7 cellular contexts compared by ENCODE assay signal in the genomic region with DNA sequence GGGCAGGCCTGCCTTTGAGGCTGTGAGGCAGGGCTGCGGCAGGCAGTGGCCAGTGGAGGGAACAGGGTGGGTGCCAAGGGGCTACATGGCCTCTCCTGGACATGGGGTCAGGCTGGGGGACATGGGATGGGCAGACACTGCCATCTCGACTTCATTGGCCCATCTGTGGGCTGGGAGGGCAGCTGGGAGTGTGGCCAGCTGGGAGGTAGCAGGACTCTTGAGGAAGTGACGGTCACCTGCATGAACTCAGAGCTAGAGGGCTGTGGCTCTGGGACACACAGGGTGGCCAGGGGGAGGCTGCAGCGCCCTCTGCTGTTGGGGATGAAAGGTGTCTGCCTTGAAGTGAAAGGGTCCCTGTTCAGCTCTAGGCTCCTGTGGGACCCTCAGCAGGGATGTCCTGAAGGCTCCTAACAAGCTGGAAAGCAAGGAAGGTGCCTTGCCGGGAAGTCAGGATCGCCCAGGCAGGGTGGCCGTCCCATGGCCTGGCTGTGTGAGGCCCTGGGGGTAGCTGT.
DNase-seq lines count a peak whose midpoint lies in the region; TF ChIP-seq lines count a peak whose summit lies in the region.
"Not testable (repeated sequence)": the region's sequence is repeated elsewhere in the genome, so short reads cannot be mapped to it uniquely, and the experiment has no call there.

No MANE protein-coding gene starts in this region.

- H3K4me2 ChIP-seq in OCI-LY1 (ENCODE audit: low read length); SK-N-SH: not testable (repeated sequence)

- not testable (repeated sequence) for H3K9me3 ChIP-seq in OCI-LY1 (ENCODE audit: low read length); SK-N-SH; right atrium auricular region; transverse colon

- not testable (repeated sequence) for H3K4me1 Mint-ChIP-seq in HFFc6 (ENCODE audit: low read depth); activated CD4-positive, alpha-beta memory T cell treated with anti-CD3 and anti-CD28 coated beads for 36 hours (ENCODE audit: low read depth)

- not testable (repeated sequence) for H3K27ac Mint-ChIP-seq in HFFc6; activated CD4-positive, alpha-beta memory T cell treated with anti-CD3 and anti-CD28 coated beads for 36 hours

- not testable (repeated sequence) for H3K4me1 ChIP-seq in OCI-LY1 (ENCODE audit: insufficient read depth, low read length, severe bottlenecking); SK-N-SH (ENCODE audit: control insufficient read depth in 1 of 2, insufficient read depth in 2 of 2, low read depth in 1 of 2, low read length in 1 of 2); right atrium auricular region; transverse colon

- H3K9me2 ChIP-seq in OCI-LY1 (ENCODE audit: low read depth, low read length); SK-N-SH: not testable (repeated sequence)

- H3K36me3 Mint-ChIP-seq in HFFc6 (ENCODE audit: low read depth); activated CD4-positive, alpha-beta memory T cell treated with anti-CD3 and anti-CD28 coated beads for 36 hours: not testable (repeated sequence)

- not testable (repeated sequence) for H3K27me3 Mint-ChIP-seq in HFFc6 (ENCODE audit: insufficient read depth); activated CD4-positive, alpha-beta memory T cell treated with anti-CD3 and anti-CD28 coated beads for 36 hours

- H3F3A ChIP-seq in OCI-LY1 (ENCODE audit: insufficient read depth, low read length); SK-N-SH (replicated peaks; ENCODE audit: insufficient read depth): not testable (repeated sequence)

- H3K9me3 Mint-ChIP-seq in HFFc6 = peaks cover 21% of the 10 kb centered on the region
- not testable (repeated sequence) for H3K9me3 Mint-ChIP-seq in activated CD4-positive, alpha-beta memory T cell treated with anti-CD3 and anti-CD28 coated beads for 36 hours

- intact Hi-C loops in activated CD4-positive, alpha-beta memory T cell treated with anti-CD3 and anti-CD28 coated beads for 36 hours (cut with micrococcal nuclease); posterior vena cava (cut with DNase I); transverse colon (cut with DNase I; ENCODE audit: low total_unique reads): not testable (repeated sequence)

- TF ChIP-seq POLR2A in transverse colon (IDR thresholded peaks at IDR 0.05) = not testable (repeated sequence)

- H3K9ac ChIP-seq in OCI-LY1 (ENCODE audit: low read length); SK-N-SH: not testable (repeated sequence)

- not testable (repeated sequence) for H2AFZ ChIP-seq in OCI-LY1 (ENCODE audit: low read length); SK-N-SH (ENCODE audit: low read depth)

- TF ChIP-seq CTCF in HFFc6 (IDR thresholded peaks at IDR 0.05) (peak; percentile 20; the same call in 1 of the 2 replicates), OCI-LY1 (IDR thresholded peaks at IDR 0.05; ENCODE audit: low read length) (peak; percentile 44; the same call in 1 of the 2 replicates), SK-N-SH (IDR thresholded peaks at IDR 0.05) (peak; percentile 43), transverse colon (IDR thresholded peaks at IDR 0.05) (peak in 2 of 5 experiments; percentile 7 to 38)
- not testable (repeated sequence) for TF ChIP-seq CTCF in right atrium auricular region (IDR thresholded peaks at IDR 0.05)

- 0% methylated on average over 5 of the region's 7 CpGs for WGBS in SK-N-SH (ENCODE audit: low lambda C conversion rate)
- WGBS in transverse colon (ENCODE audit: low coverage in 1 of 2), 2 donors = 75% methylated on average over 7 of the region's 7 CpGs; no CpG with 5 or more reads in 1 of the 2 donors

- not testable (repeated sequence) for H3K4me3 Mint-ChIP-seq in HFFc6; activated CD4-positive, alpha-beta memory T cell treated with anti-CD3 and anti-CD28 coated beads for 36 hours

- not testable (repeated sequence) for H3K36me3 ChIP-seq in OCI-LY1 (ENCODE audit: insufficient read depth, low read length); SK-N-SH (replicated peaks in 1 of 2; ENCODE audit: control insufficient read depth in 1 of 2, insufficient read depth in 2 of 2, low read length in 1 of 2); right atrium auricular region; transverse colon

- H3K27ac ChIP-seq in OCI-LY1 (ENCODE audit: low read depth, low read length, poor library complexity, severe bottlenecking); SK-N-SH (ENCODE audit: low read depth in 2 of 2, low read length in 1 of 2); right atrium auricular region; transverse colon: not testable (repeated sequence)

- not testable (repeated sequence) for TF ChIP-seq EP300 in SK-N-SH (IDR thresholded peaks at IDR 0.05; ENCODE audit: borderline replicate concordance in 1 of 2, low read depth in 1 of 2, low read length in 1 of 2); transverse colon (IDR thresholded peaks at IDR 0.05; ENCODE audit: low read depth)

- in situ Hi-C loops in transverse colon (cut with MboI; ENCODE audit: low pct_ligation_motif_present in 1 of 4, low pct_unique_long_range_greater_than_20kb in 1 of 4, low sequenced_read_pairs in 3 of 4) = not testable (repeated sequence)

- not testable (repeated sequence) for H3K79me2 ChIP-seq in OCI-LY1 (ENCODE audit: insufficient read depth, low read length); SK-N-SH (ENCODE audit: insufficient read depth)

- H3K27me3 ChIP-seq in OCI-LY1 (ENCODE audit: insufficient read depth, low read length); SK-N-SH (ENCODE audit: insufficient read depth); right atrium auricular region; transverse colon: not testable (repeated sequence)

- not testable (repeated sequence) for TF ChIP-seq RAD21 in SK-N-SH (IDR thresholded peaks at IDR 0.05; ENCODE audit: low read length)

- H3K4me3 ChIP-seq in OCI-LY1 (ENCODE audit: low read depth, low read length, poor library complexity, severe bottlenecking); SK-N-SH (ENCODE audit: low read depth in 2 of 2, low read length in 1 of 2); right atrium auricular region; transverse colon: not testable (repeated sequence)

- H4K20me1 ChIP-seq in OCI-LY1 (ENCODE audit: insufficient read depth, low read length); SK-N-SH (ENCODE audit: insufficient read depth): not testable (repeated sequence)

- DNase-seq in HFFc6, SK-N-SH: not testable (repeated sequence)
- DNase-seq in activated CD4-positive, alpha-beta memory T cell treated with anti-CD3 and anti-CD28 coated beads for 36 hours = peak; percentile 18
- peak; percentile 48 for DNase-seq in right atrium auricular region (ENCODE audit: low spot score)
- peak; percentile 70 for DNase-seq in posterior vena cava (ENCODE audit: low spot score)
- peak; percentile 27 for DNase-seq in transverse colon

- POLR2A ChIA-PET in SK-N-SH (lab: Yijun Ruan, JAX); activated CD4-positive, alpha-beta memory T cell treated with anti-CD3 and anti-CD28 coated beads for 36 hours (lab: Charles Lee): not testable (repeated sequence)

- CTCF ChIA-PET in SK-N-SH (lab: Yijun Ruan, JAX) = not testable (repeated sequence)
- CTCF ChIA-PET in activated CD4-positive, alpha-beta memory T cell treated with anti-CD3 and anti-CD28 coated beads for 36 hours (lab: Charles Lee) = interaction anchor here (0.8 kb wide), 1 partner anchor 13 kb away, joined by 3 read pairs; no protein-coding TSS in a partner anchor

TF ChIP-seq in SK-N-SH, 30 proteins besides CTCF, POLR2A, EP300 and RAD21:
- 0 out of 2 replicates have a peak, but pooled peaks have one; percentile 3 for TF ChIP-seq SMC3 (IDR thresholded peaks at IDR 0.05; ENCODE audit: low read depth, low read length)
